In genomic region chr13:110687736-110688135, GRCh38 we compare ENCODE assay signal across 23 cellular contexts. TPM values are rescaled to one million over a fixed set of nuclear protein-coding genes. Genes with fewer than 3 reads are reported as not detected.
A peak's percentile ranks its signal among the peaks of the same experiment; 100 is the strongest.
DNase-seq lines count a peak whose midpoint lies in the region; ATAC-seq lines count a peak whose summit lies in the region.
"Had no signal": no experiment of that assay in that cellular context is flagged by ENCODE, and none has a peak within 500 bp of the region (broad histone marks: within the 10 kb centered on the region; RNA-seq: fewer than 3 reads in every experiment).

No MANE protein-coding gene starts in this region.

- intact Hi-C loops in activated CD4-positive, alpha-beta memory T cell treated with anti-CD3 and anti-CD28 coated beads for 36 hours (cut with micrococcal nuclease) = no loop called here

- peak; percentile 3 for DNase-seq in activated CD4-positive, alpha-beta memory T cell treated with anti-CD3 and anti-CD28 coated beads, Interleukin-2, amount 10 ng/mL, durations not matched to agents 7 days and 5 days
- DNase-seq in activated CD4-positive, alpha-beta memory T cell treated with anti-CD3 and anti-CD28 coated beads for 36 hours = no peak
- peak; percentile 29 for DNase-seq in activated CD8-positive, alpha-beta memory T cell treated with anti-CD3 and anti-CD28 coated beads, Interleukin-2, amount 10 ng/mL, durations not matched to agents 7 days and 5 days
- no peak for DNase-seq in mesenchymal stem cell
- DNase-seq in trophoblast cell = no peak
- DNase-seq in NCI-H510A (lab: John Stamatoyannopoulos, UW) = no peak
- no peak for DNase-seq in DMS53 treated with DMSO at 0.1 percent for 48 hours (lab: John Stamatoyannopoulos, UW; ENCODE audit: unreplicated experiment)
- no peak for DNase-seq in stimulated activated CD4-positive, alpha-beta T cell treated with anti-CD3 and anti-CD28 coated beads, Interleukin-15, amount 100 ng/mL, for 24 hours
- DNase-seq: Caco-2; CD4-positive, CD25-positive, alpha-beta regulatory T cell; CD8-positive, alpha-beta T cell; DMS153; DMS79; EL; GDM1; GM23248; H9 had no signal

- H3K4ac ChIP-seq in mesenchymal stem cell (ENCODE audit: low read depth in 1 of 2, low read length in 2 of 2) = no peak overlapping the region
- H3K4ac ChIP-seq in trophoblast cell (ENCODE audit: low read depth, low read length) = no peak overlapping the region

- H2BK5ac ChIP-seq in mesenchymal stem cell (ENCODE audit: low read depth, low read length, poor library complexity, severe bottlenecking) (no peak overlapping the region), trophoblast cell (ENCODE audit: low read depth, low read length, poor library complexity) (no peak overlapping the region)

- H3K14ac ChIP-seq in mesenchymal stem cell (ENCODE audit: low read length in 2 of 2) (no peak overlapping the region), trophoblast cell (ENCODE audit: low read length) (no peak overlapping the region)

- no peak overlapping the region for H3K4me3 ChIP-seq in mesenchymal stem cell (ENCODE audit: insufficient read depth in 1 of 2, low read depth in 1 of 2, low read length in 2 of 2)
- peak overlapping the region; percentile 4 for H3K4me3 ChIP-seq in trophoblast cell (ENCODE audit: low read depth, low read length)
- H3K4me3 ChIP-seq: BLaER1, GM12878, GM23248 had no signal

- H3K36me3 ChIP-seq in mesenchymal stem cell (ENCODE audit: control insufficient read depth in 1 of 2, insufficient read depth in 2 of 2, low read depth in 1 of 2, low read length in 2 of 2) = peaks cover 41 to 93% of the 10 kb centered on the region in 2 experiments
- peaks cover 31 to 38% of the 10 kb centered on the region in 2 experiments for H3K36me3 ChIP-seq in trophoblast cell (ENCODE audit: control insufficient read depth in 1 of 2, insufficient read depth in 2 of 2, low read length in 2 of 2)

- no peaks in the 10 kb centered on the region for H3K27me3 Mint-ChIP-seq in activated CD4-positive, alpha-beta memory T cell treated with anti-CD3 and anti-CD28 coated beads, Interleukin-2, amount 10 ng/mL, durations not matched to agents 7 days and 5 days
- no peaks in the 10 kb centered on the region for H3K27me3 Mint-ChIP-seq in activated CD4-positive, alpha-beta memory T cell treated with anti-CD3 and anti-CD28 coated beads for 36 hours
- H3K27me3 Mint-ChIP-seq in activated CD8-positive, alpha-beta memory T cell treated with anti-CD3 and anti-CD28 coated beads, Interleukin-2, amount 10 ng/mL, durations not matched to agents 7 days and 5 days = no peaks in the 10 kb centered on the region
- H3K27me3 Mint-ChIP-seq: B cell; CD4-positive, CD25-positive, alpha-beta regulatory T cell had no signal

- H3K23ac ChIP-seq in mesenchymal stem cell (ENCODE audit: low read length in 2 of 2) (no peak overlapping the region), trophoblast cell (ENCODE audit: low read length) (no peak overlapping the region)

- H3K79me1 ChIP-seq in mesenchymal stem cell (replicated peaks; ENCODE audit: low read length, poor library complexity, severe bottlenecking) = peaks cover 31% of the 10 kb centered on the region
- no peaks in the 10 kb centered on the region for H3K79me1 ChIP-seq in trophoblast cell (ENCODE audit: low read length)

- H3K79me2 ChIP-seq in trophoblast cell (ENCODE audit: control insufficient read depth, insufficient read depth, low read length, poor library complexity) = no peaks in the 10 kb centered on the region

- H3K9ac ChIP-seq in mesenchymal stem cell (ENCODE audit: low read length) (no peak overlapping the region), trophoblast cell (ENCODE audit: low read length) (no peak overlapping the region)
- H3K9ac ChIP-seq: BLaER1, GM23248 had no signal

- H4K12ac ChIP-seq in trophoblast cell (ENCODE audit: low read depth, low read length) = no peak overlapping the region

- H2AK5ac ChIP-seq in mesenchymal stem cell (ENCODE audit: low read length, severe bottlenecking) = no peak overlapping the region
- H2AK5ac ChIP-seq in trophoblast cell (ENCODE audit: low read length) = no peak overlapping the region

- H4K8ac ChIP-seq in mesenchymal stem cell (ENCODE audit: low read length) (peak overlapping the region; percentile 7), trophoblast cell (ENCODE audit: low read depth, low read length) (no peak overlapping the region)

- H2BK12ac ChIP-seq in mesenchymal stem cell (ENCODE audit: low read length in 2 of 2) = no peak overlapping the region
- no peak overlapping the region for H2BK12ac ChIP-seq in trophoblast cell (ENCODE audit: low read length)

- no peaks in the 10 kb centered on the region for H3K27me3 ChIP-seq in mesenchymal stem cell (ENCODE audit: control insufficient read depth in 1 of 2, insufficient read depth in 1 of 2, low read length in 2 of 2)
- no peaks in the 10 kb centered on the region for H3K27me3 ChIP-seq in trophoblast cell (ENCODE audit: insufficient read depth, low read length)
- H3K27me3 ChIP-seq: BLaER1 had no signal

- no peaks in the 10 kb centered on the region for H3K4me1 Mint-ChIP-seq in activated CD4-positive, alpha-beta memory T cell treated with anti-CD3 and anti-CD28 coated beads, Interleukin-2, amount 10 ng/mL, durations not matched to agents 7 days and 5 days
- H3K4me1 Mint-ChIP-seq in activated CD4-positive, alpha-beta memory T cell treated with anti-CD3 and anti-CD28 coated beads for 36 hours (ENCODE audit: low read depth) = no peaks in the 10 kb centered on the region
- H3K4me1 Mint-ChIP-seq in activated CD8-positive, alpha-beta memory T cell treated with anti-CD3 and anti-CD28 coated beads, Interleukin-2, amount 10 ng/mL, durations not matched to agents 7 days and 5 days = no peaks in the 10 kb centered on the region
- H3K4me1 Mint-ChIP-seq: B cell, H9 had no signal

- no peak overlapping the region for H2BK15ac ChIP-seq in mesenchymal stem cell (ENCODE audit: low read depth, poor library complexity, severe bottlenecking)

- no peak for ATAC-seq in activated CD8-positive, alpha-beta memory T cell treated with anti-CD3 and anti-CD28 coated beads, Interleukin-2, amount 10 ng/mL, durations not matched to agents 7 days and 5 days
- ATAC-seq: CD8-positive, alpha-beta T cell; GM12878; HCT116 had no signal

- CTCF ChIA-PET in activated CD4-positive, alpha-beta memory T cell treated with anti-CD3 and anti-CD28 coated beads, Interleukin-2, amount 10 ng/mL, durations not matched to agents 7 days and 5 days (lab: Charles Lee) = no interaction called here
- CTCF ChIA-PET in activated CD4-positive, alpha-beta memory T cell treated with anti-CD3 and anti-CD28 coated beads for 36 hours (lab: Charles Lee) = no interaction called here
- CTCF ChIA-PET in activated CD8-positive, alpha-beta memory T cell treated with anti-CD3 and anti-CD28 coated beads, Interleukin-2, amount 10 ng/mL, durations not matched to agents 7 days and 5 days (lab: Charles Lee) = no interaction called here

- H3K27ac ChIP-seq in mesenchymal stem cell (ENCODE audit: low read length, poor library complexity, severe bottlenecking) = no peak overlapping the region
- H3K27ac ChIP-seq in trophoblast cell (ENCODE audit: low read depth, low read length) = no peak overlapping the region
- H3K27ac ChIP-seq: 22Rv1, BLaER1, C4-2B, GM23248 had no signal

- peaks cover 8% of the 10 kb centered on the region for H3K4me1 ChIP-seq in mesenchymal stem cell (ENCODE audit: control insufficient read depth, insufficient read depth, low read depth, low read length)
- no peaks in the 10 kb centered on the region for H3K4me1 ChIP-seq in trophoblast cell (ENCODE audit: control insufficient read depth in 1 of 2, insufficient read depth in 2 of 2, low read length in 2 of 2)
- H3K4me1 ChIP-seq: Caco-2 had no signal

- H3K4me2 ChIP-seq in mesenchymal stem cell (ENCODE audit: low read length, poor library complexity, severe bottlenecking) (no peak overlapping the region), trophoblast cell (ENCODE audit: low read length) (no peak overlapping the region)
- H3K4me2 ChIP-seq: BLaER1 had no signal

- H2BK120ac ChIP-seq in mesenchymal stem cell (ENCODE audit: low read depth, low read length) = no peak overlapping the region
- no peak overlapping the region for H2BK120ac ChIP-seq in trophoblast cell (ENCODE audit: insufficient read depth, low read length, poor library complexity)

- no peaks in the 10 kb centered on the region for H3K9me3 Mint-ChIP-seq in activated CD4-positive, alpha-beta memory T cell treated with anti-CD3 and anti-CD28 coated beads, Interleukin-2, amount 10 ng/mL, durations not matched to agents 7 days and 5 days
- H3K9me3 Mint-ChIP-seq in activated CD4-positive, alpha-beta memory T cell treated with anti-CD3 and anti-CD28 coated beads for 36 hours = no peaks in the 10 kb centered on the region
- no peaks in the 10 kb centered on the region for H3K9me3 Mint-ChIP-seq in activated CD8-positive, alpha-beta memory T cell treated with anti-CD3 and anti-CD28 coated beads, Interleukin-2, amount 10 ng/mL, durations not matched to agents 7 days and 5 days (ENCODE audit: low read depth)
- H3K9me3 Mint-ChIP-seq: CD4-positive, CD25-positive, alpha-beta regulatory T cell; CD8-positive, alpha-beta T cell; H9 had no signal

- POLR2A ChIA-PET in activated CD4-positive, alpha-beta memory T cell treated with anti-CD3 and anti-CD28 coated beads, Interleukin-2, amount 10 ng/mL, durations not matched to agents 7 days and 5 days (lab: Charles Lee) = no interaction called here
- POLR2A ChIA-PET in activated CD4-positive, alpha-beta memory T cell treated with anti-CD3 and anti-CD28 coated beads for 36 hours (lab: Charles Lee) = no interaction called here

- no peak overlapping the region for H3K4me3 Mint-ChIP-seq in activated CD4-positive, alpha-beta memory T cell treated with anti-CD3 and anti-CD28 coated beads, Interleukin-2, amount 10 ng/mL, durations not matched to agents 7 days and 5 days
- H3K4me3 Mint-ChIP-seq in activated CD4-positive, alpha-beta memory T cell treated with anti-CD3 and anti-CD28 coated beads for 36 hours = no peak overlapping the region
- no peak overlapping the region for H3K4me3 Mint-ChIP-seq in activated CD8-positive, alpha-beta memory T cell treated with anti-CD3 and anti-CD28 coated beads, Interleukin-2, amount 10 ng/mL, durations not matched to agents 7 days and 5 days
- H3K4me3 Mint-ChIP-seq: B cell; CD4-positive, CD25-positive, alpha-beta regulatory T cell; CD8-positive, alpha-beta T cell; H9 had no signal

- no peak overlapping the region for H3K18ac ChIP-seq in mesenchymal stem cell (ENCODE audit: low read depth in 1 of 2, low read length in 2 of 2)
- no peak overlapping the region for H3K18ac ChIP-seq in trophoblast cell (ENCODE audit: low read length)

- no peaks in the 10 kb centered on the region for H3K9me3 ChIP-seq in mesenchymal stem cell (ENCODE audit: control insufficient read depth, low read length)
- no peaks in the 10 kb centered on the region for H3K9me3 ChIP-seq in trophoblast cell (ENCODE audit: insufficient read depth, low read depth, low read length)
- H3K9me3 ChIP-seq: BLaER1, Caco-2 had no signal

- H2AFZ ChIP-seq in mesenchymal stem cell (ENCODE audit: low read depth, low read length) (no peak overlapping the region), trophoblast cell (ENCODE audit: insufficient read depth, low read length, poor library complexity) (no peak overlapping the region)
- H2AFZ ChIP-seq: GM23248 had no signal

- H3K36me3 Mint-ChIP-seq in activated CD4-positive, alpha-beta memory T cell treated with anti-CD3 and anti-CD28 coated beads, Interleukin-2, amount 10 ng/mL, durations not matched to agents 7 days and 5 days (ENCODE audit: low read depth) = peaks cover 22% of the 10 kb centered on the region
- peaks cover 12% of the 10 kb centered on the region for H3K36me3 Mint-ChIP-seq in activated CD4-positive, alpha-beta memory T cell treated with anti-CD3 and anti-CD28 coated beads for 36 hours
- peaks cover 13% of the 10 kb centered on the region for H3K36me3 Mint-ChIP-seq in activated CD8-positive, alpha-beta memory T cell treated with anti-CD3 and anti-CD28 coated beads, Interleukin-2, amount 10 ng/mL, durations not matched to agents 7 days and 5 days

- no peak overlapping the region for H4K91ac ChIP-seq in mesenchymal stem cell (ENCODE audit: low read length)
- H4K91ac ChIP-seq in trophoblast cell (ENCODE audit: low read depth, low read length) = no peak overlapping the region

- 98% methylated on average over 15 of the region's 16 CpGs for WGBS in mesenchymal stem cell
- no CpG with 5 or more reads among the region's 16 CpGs for WGBS in trophoblast cell (ENCODE audit: extremely low coverage, insufficient coverage, insufficient read length)

- no peak overlapping the region for H3K27ac Mint-ChIP-seq in activated CD4-positive, alpha-beta memory T cell treated with anti-CD3 and anti-CD28 coated beads, Interleukin-2, amount 10 ng/mL, durations not matched to agents 7 days and 5 days
- no peak overlapping the region for H3K27ac Mint-ChIP-seq in activated CD4-positive, alpha-beta memory T cell treated with anti-CD3 and anti-CD28 coated beads for 36 hours
- H3K27ac Mint-ChIP-seq in activated CD8-positive, alpha-beta memory T cell treated with anti-CD3 and anti-CD28 coated beads, Interleukin-2, amount 10 ng/mL, durations not matched to agents 7 days and 5 days = no peak overlapping the region
- H3K27ac Mint-ChIP-seq: CD8-positive, alpha-beta T cell had no signal

RNA-seq across cellular contexts. Expression of gene CARS2, which starts 18.2 kb away (rescaled TPM):
- total RNA-seq in activated CD4-positive, alpha-beta memory T cell treated with anti-CD3 and anti-CD28 coated beads, Interleukin-2, amount 10 ng/mL, durations not matched to agents 7 days and 5 days = 10 to 100 TPM; 51.8 to 53.5 TPM
- 10 to 100 TPM; 54.6 to 59.3 TPM for total RNA-seq in activated CD4-positive, alpha-beta memory T cell treated with anti-CD3 and anti-CD28 coated beads for 36 hours
- 10 to 100 TPM; 72.0 to 75.9 TPM for total RNA-seq in activated CD8-positive, alpha-beta memory T cell treated with anti-CD3 and anti-CD28 coated beads, Interleukin-2, amount 10 ng/mL, durations not matched to agents 7 days and 5 days
- 49.5 TPM for polyA plus RNA-seq in mesenchymal stem cell (2013, experiment 1 of 2)
- 46.4 TPM for polyA plus RNA-seq in mesenchymal stem cell (2013, experiment 2 of 2)
- 31.3 and 31.8 TPM in 2 replicates for polyA plus RNA-seq in trophoblast cell (2013)

RNA-seq across cellular contexts. Expression of gene ING1, which starts 25.8 kb away (rescaled TPM):
- total RNA-seq in activated CD4-positive, alpha-beta memory T cell treated with anti-CD3 and anti-CD28 coated beads, Interleukin-2, amount 10 ng/mL, durations not matched to agents 7 days and 5 days = 10 to 100 TPM; 23.0 to 23.7 TPM
- 10 to 100 TPM; 18.4 to 18.7 TPM for total RNA-seq in activated CD4-positive, alpha-beta memory T cell treated with anti-CD3 and anti-CD28 coated beads for 36 hours
- total RNA-seq in activated CD8-positive, alpha-beta memory T cell treated with anti-CD3 and anti-CD28 coated beads, Interleukin-2, amount 10 ng/mL, durations not matched to agents 7 days and 5 days = 10 to 100 TPM; 15.3 to 21.6 TPM
- 12.8 TPM for polyA plus RNA-seq in mesenchymal stem cell (2013, experiment 1 of 2)
- polyA plus RNA-seq in mesenchymal stem cell (2013, experiment 2 of 2) = 12.5 TPM
- 21.1 and 21.2 TPM in 2 replicates for polyA plus RNA-seq in trophoblast cell (2013)

Comparison
In these comparisons a context has a peak if more than half of its experiments do, and no peak if none do; other contexts are left out.
1. DNase-seq: peak in activated CD4-positive, alpha-beta memory T cell treated with anti-CD3 and anti-CD28 coated beads, Interleukin-2, amount 10 ng/mL, durations not matched to agents 7 days and 5 days (single experiment) and activated CD8-positive, alpha-beta memory T cell treated with anti-CD3 and anti-CD28 coated beads, Interleukin-2, amount 10 ng/mL, durations not matched to agents 7 days and 5 days (single experiment); none in activated CD4-positive, alpha-beta memory T cell treated with anti-CD3 and anti-CD28 coated beads for 36 hours (single experiment), mesenchymal stem cell (single experiment), trophoblast cell (0 of 2), NCI-H510A (single experiment), DMS53 treated with DMSO at 0.1 percent for 48 hours (single experiment) and stimulated activated CD4-positive, alpha-beta T cell treated with anti-CD3 and anti-CD28 coated beads, Interleukin-15, amount 100 ng/mL, for 24 hours (single experiment).